ENCODE assay signal across 17 cellular contexts in genomic region chr9:100082786-100083185, GRCh38. TPM values are rescaled to one million over a fixed set of nuclear protein-coding genes. Genes with fewer than 3 reads are reported as not detected.
DNase-seq lines count a peak whose midpoint lies in the region; ATAC-seq and TF ChIP-seq lines count a peak whose summit lies in the region.
"Had no signal": no experiment of that assay in that cellular context is flagged by ENCODE, and none has a peak within 500 bp of the region (broad histone marks: within the 10 kb centered on the region; RNA-seq: fewer than 3 reads in every experiment).

No MANE protein-coding gene starts in this region.

- H3K27ac Mint-ChIP-seq in MCF 10A (ENCODE audit: low read depth, unreplicated experiment) (no peak overlapping the region), type B pancreatic cell (peak overlapping the region; percentile 20)

- TF ChIP-seq CTCF in MCF 10A (IDR thresholded peaks at IDR 0.05; ENCODE audit: unreplicated experiment) (no peak), breast epithelium (IDR thresholded peaks at IDR 0.05) (no peak), SU-DHL-6 (IDR thresholded peaks at IDR 0.05; ENCODE audit: insufficient read depth, low read length, poor library complexity, severe bottlenecking) (no peak), fibroblast of mammary gland (conservative IDR thresholded peaks at IDR 0.05; ENCODE audit: control insufficient read depth, insufficient read depth, low read depth, low read length) (no peak), type B pancreatic cell (conservative IDR thresholded peaks at IDR 0.05) (no peak)

- no peaks in the 10 kb centered on the region for H3K36me3 Mint-ChIP-seq in MCF 10A (ENCODE audit: insufficient read depth, unreplicated experiment)
- no peaks in the 10 kb centered on the region for H3K36me3 Mint-ChIP-seq in type B pancreatic cell

- H3K9ac ChIP-seq in SU-DHL-6 (ENCODE audit: low read length) = peak overlapping the region; percentile 51

- H3F3A ChIP-seq in SU-DHL-6 (ENCODE audit: insufficient read depth) = peaks cover 60% of the 10 kb centered on the region

- peaks cover 92% of the 10 kb centered on the region for H3K79me2 ChIP-seq in SU-DHL-6 (ENCODE audit: insufficient read depth, low read length)

- no peaks in the 10 kb centered on the region for H3K4me1 ChIP-seq in breast epithelium

- POLR2A ChIA-PET in MCF 10A (lab: Yijun Ruan, JAX) = interaction anchor here (0.6 to 3.1 kb wide), 2 partner anchors 16 to 131 kb away, joined by 3 to 20 read pairs; partner anchors contain the start of genes ERP44 and INVS

- no peak overlapping the region for H3K4me3 ChIP-seq in breast epithelium
- peak overlapping the region; percentile 44 for H3K4me3 ChIP-seq in SU-DHL-6 (ENCODE audit: insufficient read depth, low read length, poor library complexity, severe bottlenecking)
- no peak overlapping the region for H3K4me3 ChIP-seq in fibroblast of mammary gland (ENCODE audit: control insufficient read depth, low read depth, low read length)
- H3K4me3 ChIP-seq: dorsolateral prefrontal cortex had no signal

- H2AFZ ChIP-seq in SU-DHL-6 (ENCODE audit: low read depth, low read length, severe bottlenecking) = no peak overlapping the region

- ATAC-seq in HG02759 (IDR thresholded peaks at IDR 0.05; ENCODE audit: unreplicated experiment) = no peak
- ATAC-seq in GM21526 (IDR thresholded peaks at IDR 0.05; ENCODE audit: low FRiP score, unreplicated experiment) = no peak

- H3K4me3 Mint-ChIP-seq in MCF 10A (ENCODE audit: unreplicated experiment) (no peak overlapping the region), type B pancreatic cell (no peak overlapping the region)

- H3K36me3 ChIP-seq in breast epithelium = no peaks in the 10 kb centered on the region
- H3K36me3 ChIP-seq in SU-DHL-6 (ENCODE audit: low read length) = 0 out of 2 replicates have a peak, but pooled peaks cover 4% of the 10 kb centered on the region
- H3K36me3 ChIP-seq: neutrophil had no signal

- H4K20me1 ChIP-seq in SU-DHL-6 (ENCODE audit: low read depth, low read length) = peaks cover 15% of the 10 kb centered on the region; the same call in 1 of the 2 replicates

- peak overlapping the region; percentile 88 for H3K4me2 ChIP-seq in SU-DHL-6 (ENCODE audit: low read depth, low read length, poor library complexity, severe bottlenecking)

- H3K4me1 Mint-ChIP-seq in MCF 10A (ENCODE audit: insufficient read depth, unreplicated experiment) (peaks cover 28% of the 10 kb centered on the region), type B pancreatic cell (ENCODE audit: unreplicated experiment) (no peaks in the 10 kb centered on the region)

- H3K27me3 Mint-ChIP-seq in MCF 10A (ENCODE audit: insufficient read depth, unreplicated experiment) = no peaks in the 10 kb centered on the region
- no peaks in the 10 kb centered on the region for H3K27me3 Mint-ChIP-seq in type B pancreatic cell

- intact Hi-C loops in MCF 10A (cut with micrococcal nuclease) (no loop called here), breast epithelium (cut with DNase I; ENCODE audit: low total_unique reads) (no loop called here)

- DNase-seq in MCF 10A (ENCODE audit: unreplicated experiment) = peak; percentile 24
- no peak for DNase-seq in breast epithelium (ENCODE audit: low spot score in 2 of 2)
- DNase-seq in fibroblast of mammary gland (ENCODE audit: low read depth) = peak; percentile 50
- DNase-seq in type B pancreatic cell (ENCODE audit: extremely low spot score, unreplicated experiment) = no peak
- no peak for DNase-seq in NCI-H446 (lab: John Stamatoyannopoulos, UW)
- DNase-seq: activated CD8-positive, alpha-beta memory T cell treated with anti-CD3 and anti-CD28 coated beads, Interleukin-2, amount 50 U/mL, for 48 hours; amygdala; dorsolateral prefrontal cortex; mesenchymal stem cell; NCI-H2107; SIG-M5; small intestine had no signal

- no peak overlapping the region for H3K27ac ChIP-seq in breast epithelium
- H3K27ac ChIP-seq in SU-DHL-6 (ENCODE audit: low read depth, low read length) = peak overlapping the region; percentile 98
- H3K27ac ChIP-seq: dorsolateral prefrontal cortex, neutrophil, VCaP had no signal

- CTCF ChIA-PET in MCF 10A (lab: Yijun Ruan, JAX) = interaction anchor here (0.7 kb wide), 1 partner anchor 23 kb away, joined by 3 read pairs; no protein-coding TSS in a partner anchor

- TF ChIP-seq POLR2A in breast epithelium (IDR thresholded peaks at IDR 0.05) = no peak

- H3K9me2 ChIP-seq in SU-DHL-6 (replicated peaks; ENCODE audit: insufficient read depth, low read length) = no peaks in the 10 kb centered on the region

- no peaks in the 10 kb centered on the region for H3K9me3 ChIP-seq in breast epithelium
- H3K9me3 ChIP-seq in SU-DHL-6 (ENCODE audit: insufficient read depth, low read length) = no peaks in the 10 kb centered on the region
- H3K9me3 ChIP-seq: neutrophil had no signal

- H3K27me3 ChIP-seq in breast epithelium = no peaks in the 10 kb centered on the region
- H3K27me3 ChIP-seq in SU-DHL-6 (ENCODE audit: low read length) = no peaks in the 10 kb centered on the region
- H3K27me3 ChIP-seq: dorsolateral prefrontal cortex, neutrophil had no signal

- BruUV-seq in MCF 10A (replicated peaks; lab: Mats Ljungman, UMichigan) = no TSS peak

- H3K9me3 Mint-ChIP-seq in MCF 10A (ENCODE audit: unreplicated experiment) = no peaks in the 10 kb centered on the region
- no peaks in the 10 kb centered on the region for H3K9me3 Mint-ChIP-seq in type B pancreatic cell

RNA-seq across cellular contexts. Expression of gene ERP44, which starts 16.0 kb away (rescaled TPM):
- total RNA-seq in MCF 10A (2022) = 26.3 and 31.8 TPM in 2 replicates
- 10 to 100 TPM; 15.7 to 17.8 (median 17.7) TPM for total RNA-seq in breast epithelium
- 21.2 and 23.1 TPM in 2 replicates for total RNA-seq in type B pancreatic cell (ENCODE audit: low replicate concordance)

RNA-seq across cellular contexts. Expression of gene INVS, which starts 16.3 kb away (rescaled TPM):
- total RNA-seq in MCF 10A (2022) (21.9 and 24.9 TPM in 2 replicates), breast epithelium (10 to 100 TPM; 30.7 to 36.0 (median 34.7) TPM), type B pancreatic cell (ENCODE audit: low replicate concordance) (13.8 and 24.0 TPM in 2 replicates)

Comparison
In these comparisons a context has a peak if more than half of its experiments do, and no peak if none do; other contexts are left out.
1. DNase-seq: peak in MCF 10A (single experiment) and fibroblast of mammary gland (single experiment); none in breast epithelium (0 of 2), type B pancreatic cell (single experiment) and NCI-H446 (0 of 2).